ENCODE assay signal across 31 cellular contexts in the genomic region with DNA sequence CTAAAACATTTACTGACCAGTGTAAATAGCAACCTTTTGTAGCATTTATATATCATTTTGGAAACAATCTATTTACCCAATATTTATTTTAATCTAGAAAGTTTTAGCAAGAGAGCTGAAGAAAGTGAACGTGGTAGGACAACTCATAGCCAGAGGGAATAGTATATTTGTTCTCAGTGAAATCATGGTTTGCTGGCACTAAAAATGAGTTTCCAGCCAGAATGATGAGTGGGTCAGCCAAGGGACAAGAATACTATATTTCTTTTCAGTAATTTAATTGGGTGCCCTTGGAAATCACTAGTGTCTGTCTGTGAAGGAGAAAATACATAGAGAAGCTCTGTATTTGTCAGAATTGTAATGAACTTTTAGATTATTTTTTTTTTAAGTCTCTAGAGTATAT.
DNase-seq lines count a peak whose midpoint lies in the region; ATAC-seq and TF ChIP-seq lines count a peak whose summit lies in the region.
"Had no signal": no experiment of that assay in that cellular context is flagged by ENCODE, and none has a peak within 500 bp of the region (broad histone marks: within the 10 kb centered on the region; RNA-seq: fewer than 3 reads in every experiment).

No MANE protein-coding gene starts in this region.

- no peaks in the 10 kb centered on the region for H3K36me3 ChIP-seq in breast epithelium
- H3K36me3 ChIP-seq in heart right ventricle = no peaks in the 10 kb centered on the region
- H3K36me3 ChIP-seq: ascending aorta, prostate gland, tibial nerve had no signal

- TF ChIP-seq POLR2A in breast epithelium (IDR thresholded peaks at IDR 0.05) = no peak

- H3K4me1 Mint-ChIP-seq in MCF 10A (ENCODE audit: insufficient read depth, unreplicated experiment) (no peaks in the 10 kb centered on the region), nephron (peaks cover 25% of the 10 kb centered on the region)
- H3K4me1 Mint-ChIP-seq in effector memory CD8-positive, alpha-beta T cell (ENCODE audit: low read depth in 2 of 2) = no peaks in the 10 kb centered on the region
- H3K4me1 Mint-ChIP-seq: activated CD4-positive, alpha-beta T cell treated with anti-CD3 and anti-CD28 coated beads, Interleukin-2, amount 10 ng/mL, durations not matched to agents 24 days and 14 days; activated CD8-positive, alpha-beta memory T cell treated with anti-CD3 and anti-CD28 coated beads, Interleukin-2, amount 10 ng/mL, durations not matched to agents 7 days and 5 days; activated naive CD4-positive, alpha-beta T cell treated with anti-CD3 and anti-CD28 coated beads, Interleukin-2, amount 50 U/mL, for 24 hours; B cell; neural crest cell; T-helper 17 cell had no signal

- ATAC-seq in heart right ventricle = no peak
- no peak for ATAC-seq in effector memory CD8-positive, alpha-beta T cell (replicated peaks)
- ATAC-seq: activated CD8-positive, alpha-beta memory T cell treated with anti-CD3 and anti-CD28 coated beads, Interleukin-2, amount 10 ng/mL, durations not matched to agents 7 days and 5 days; esophagus mucosa; GM12878; stimulated activated naive B cell treated with anti-CD40 and anti-IgM and Interleukin-4, amounts not matched to agents 10 μg/mL and 1 μg/mL and 100 μg/mL, for 72 hours; T-helper 17 cell had no signal

- H3K9me3 ChIP-seq in breast epithelium = no peaks in the 10 kb centered on the region
- no peaks in the 10 kb centered on the region for H3K9me3 ChIP-seq in heart right ventricle
- H3K9me3 ChIP-seq: ascending aorta, prostate gland, tibial nerve had no signal

- WGBS in heart right ventricle, 2 donors = 57 to 70% methylated on average over 1 of the region's 1 CpG

- no peak overlapping the region for H3K4me3 Mint-ChIP-seq in MCF 10A (ENCODE audit: unreplicated experiment)
- no peak overlapping the region for H3K4me3 Mint-ChIP-seq in nephron
- no peak overlapping the region for H3K4me3 Mint-ChIP-seq in effector memory CD8-positive, alpha-beta T cell
- H3K4me3 Mint-ChIP-seq: activated CD4-positive, alpha-beta T cell treated with anti-CD3 and anti-CD28 coated beads, Interleukin-2, amount 10 ng/mL, durations not matched to agents 24 days and 14 days; activated CD8-positive, alpha-beta memory T cell treated with anti-CD3 and anti-CD28 coated beads, Interleukin-2, amount 10 ng/mL, durations not matched to agents 7 days and 5 days; activated naive CD4-positive, alpha-beta T cell treated with anti-CD3 and anti-CD28 coated beads, Interleukin-2, amount 50 U/mL, for 24 hours; B cell; neural crest cell; stimulated activated naive B cell treated with anti-CD40 and anti-IgM and Interleukin-4, amounts not matched to agents 10 μg/mL and 1 μg/mL and 100 μg/mL, for 72 hours; T-helper 17 cell had no signal

- DNase-seq in breast epithelium (ENCODE audit: low spot score in 2 of 2) (no peak), MCF 10A (ENCODE audit: unreplicated experiment) (no peak), fibroblast of peridontal ligament (ENCODE audit: extremely low read depth) (peak; percentile 82), heart right ventricle (no peak), COLO668 (lab: John Stamatoyannopoulos, UW; ENCODE audit: unreplicated experiment) (no peak)
- no peak for DNase-seq in stimulated activated CD4-positive, alpha-beta T cell treated with anti-CD3 and anti-CD28 coated beads, Interleukin-2, amount 100 ng/mL, for 24 hours
- no peak for DNase-seq in effector memory CD8-positive, alpha-beta T cell
- DNase-seq: 8988T; activated CD4-positive, alpha-beta T cell treated with anti-CD3 and anti-CD28 coated beads, Interleukin-2, amount 10 ng/mL, durations not matched to agents 24 days and 14 days; activated CD8-positive, alpha-beta memory T cell treated with anti-CD3 and anti-CD28 coated beads, Interleukin-2, amount 10 ng/mL, durations not matched to agents 7 days and 5 days; cerebellar nuclear complex; DMS79 treated with DMSO at 0.1 percent for 48 hours; effector memory CD4-positive, alpha-beta T cell; glutamatergic neuron; left colon; NCI-H1105 treated with DMSO at 0.1 percent for 48 hours; NCI-H2081; NCI-H446; stimulated activated CD4-positive, alpha-beta T cell treated with anti-CD3 and anti-CD28 coated beads, Interleukin-2, amount 100 ng/mL, for 48 hours; stimulated activated naive B cell treated with anti-CD40 and anti-IgM and Interleukin-4, amounts not matched to agents 10 μg/mL and 1 μg/mL and 100 μg/mL, for 72 hours; T-helper 17 cell had no signal

- no peak overlapping the region for H3K27ac Mint-ChIP-seq in MCF 10A (ENCODE audit: low read depth, unreplicated experiment)
- peak overlapping the region in 2 of 3 experiments; percentile 80 to 84 for H3K27ac Mint-ChIP-seq in nephron
- H3K27ac Mint-ChIP-seq in effector memory CD8-positive, alpha-beta T cell = no peak overlapping the region
- H3K27ac Mint-ChIP-seq: activated CD4-positive, alpha-beta T cell treated with anti-CD3 and anti-CD28 coated beads, Interleukin-2, amount 10 ng/mL, durations not matched to agents 24 days and 14 days; activated CD8-positive, alpha-beta memory T cell treated with anti-CD3 and anti-CD28 coated beads, Interleukin-2, amount 10 ng/mL, durations not matched to agents 7 days and 5 days; activated naive CD4-positive, alpha-beta T cell treated with anti-CD3 and anti-CD28 coated beads, Interleukin-2, amount 50 U/mL, for 24 hours; B cell; stimulated activated naive B cell treated with anti-CD40 and anti-IgM and Interleukin-4, amounts not matched to agents 10 μg/mL and 1 μg/mL and 100 μg/mL, for 72 hours; T-helper 17 cell had no signal

- TF ChIP-seq CTCF in breast epithelium (IDR thresholded peaks at IDR 0.05) (no peak), MCF 10A (IDR thresholded peaks at IDR 0.05; ENCODE audit: unreplicated experiment) (no peak), nephron (IDR thresholded peaks at IDR 0.05; ENCODE audit: unreplicated experiment in 3 of 3) (no peak), heart right ventricle (IDR thresholded peaks at IDR 0.05) (no peak)

- CTCF ChIA-PET in MCF 10A (lab: Yijun Ruan, JAX) = interaction anchor here (0.5 to 1.0 kb wide), 3 partner anchors 11 to 155 kb away, joined by 4 to 5 read pairs (median 4); no protein-coding TSS in a partner anchor

- no peaks in the 10 kb centered on the region for H3K36me3 Mint-ChIP-seq in MCF 10A (ENCODE audit: insufficient read depth, unreplicated experiment)
- no peaks in the 10 kb centered on the region for H3K36me3 Mint-ChIP-seq in nephron (ENCODE audit: low read depth)
- no peaks in the 10 kb centered on the region for H3K36me3 Mint-ChIP-seq in effector memory CD8-positive, alpha-beta T cell (ENCODE audit: insufficient read depth)
- H3K36me3 Mint-ChIP-seq: activated CD8-positive, alpha-beta memory T cell treated with anti-CD3 and anti-CD28 coated beads, Interleukin-2, amount 10 ng/mL, durations not matched to agents 7 days and 5 days; activated naive CD4-positive, alpha-beta T cell treated with anti-CD3 and anti-CD28 coated beads, Interleukin-2, amount 50 U/mL, for 24 hours; stimulated activated naive B cell treated with anti-CD40 and anti-IgM and Interleukin-4, amounts not matched to agents 10 μg/mL and 1 μg/mL and 100 μg/mL, for 72 hours had no signal

- H3K27me3 Mint-ChIP-seq in MCF 10A (ENCODE audit: insufficient read depth, unreplicated experiment) (no peaks in the 10 kb centered on the region), nephron (ENCODE audit: low read depth) (no peaks in the 10 kb centered on the region)
- peaks cover 49 to 62% of the 10 kb centered on the region in 2 donors for H3K27me3 Mint-ChIP-seq in effector memory CD8-positive, alpha-beta T cell

- H3K4me3 ChIP-seq in breast epithelium (peak overlapping the region in 2 of 3 donors; percentile 8 to 51), heart right ventricle (no peak overlapping the region)
- H3K4me3 ChIP-seq: ascending aorta, GM12878, prostate gland, skin epidermis, tibial nerve had no signal

- intact Hi-C loops in breast epithelium (cut with DNase I; ENCODE audit: low total_unique reads) (no loop called here), MCF 10A (cut with micrococcal nuclease) (no loop called here), heart right ventricle (cut with DNase I) (no loop called here)

- H3K9me3 Mint-ChIP-seq in MCF 10A (ENCODE audit: unreplicated experiment) (no peaks in the 10 kb centered on the region), nephron (peaks cover 3% of the 10 kb centered on the region)
- no peaks in the 10 kb centered on the region for H3K9me3 Mint-ChIP-seq in effector memory CD8-positive, alpha-beta T cell
- H3K9me3 Mint-ChIP-seq: activated CD4-positive, alpha-beta T cell treated with anti-CD3 and anti-CD28 coated beads, Interleukin-2, amount 10 ng/mL, durations not matched to agents 24 days and 14 days; activated naive CD4-positive, alpha-beta T cell treated with anti-CD3 and anti-CD28 coated beads, Interleukin-2, amount 50 U/mL, for 24 hours; neural crest cell; stimulated activated naive B cell treated with anti-CD40 and anti-IgM and Interleukin-4, amounts not matched to agents 10 μg/mL and 1 μg/mL and 100 μg/mL, for 72 hours had no signal

- BruUV-seq in MCF 10A (replicated peaks; lab: Mats Ljungman, UMichigan) = no TSS peak

- POLR2A ChIA-PET in MCF 10A (lab: Yijun Ruan, JAX) = interaction anchor here (0.6 kb wide), 1 partner anchor 23 kb away, joined by 3 read pairs; no protein-coding TSS in a partner anchor

- H3K27me3 ChIP-seq in breast epithelium (no peaks in the 10 kb centered on the region), heart right ventricle (no peaks in the 10 kb centered on the region)
- H3K27me3 ChIP-seq: ascending aorta, tibial nerve had no signal

- H3K27ac ChIP-seq in breast epithelium (peak overlapping the region in 1 of 2 donors; percentile 3), heart right ventricle (no peak overlapping the region)
- H3K27ac ChIP-seq: skin epidermis had no signal

- H3K4me1 ChIP-seq in breast epithelium (no peaks in the 10 kb centered on the region), heart right ventricle (peaks cover 0 to 5% (median 0%) of the 10 kb centered on the region in 9 donors)
- H3K4me1 ChIP-seq: prostate gland had no signal

Comparison
In these comparisons a context has a peak if more than half of its experiments do, and no peak if none do; other contexts are left out.
1. H3K4me3 ChIP-seq: peak in breast epithelium (2 of 3); none in heart right ventricle (0 of 10).
2. H3K27ac Mint-ChIP-seq: peak in nephron (2 of 3); none in MCF 10A (single experiment) and effector memory CD8-positive, alpha-beta T cell (0 of 2).